Comparison of ENCODE assay signal across 2 cellular contexts in genomic region chr3:167872941-167873340, GRCh38.
TF ChIP-seq lines count a peak whose summit lies in the region.

No MANE protein-coding gene starts in this region.

TF ChIP-seq in SK-N-SH, 30 proteins besides CTCF, POLR2A, EP300 and RAD21 (continued from another document):
- no peak for TF ChIP-seq SMC3 (IDR thresholded peaks at IDR 0.05; ENCODE audit: low read depth, low read length)

TF ChIP-seq in SK-N-SH treated with all-trans-retinoic acid at 6 μM for 48 hours, 23 proteins besides CTCF, POLR2A, EP300 and RAD21 (continued from another document):
- TF ChIP-seq CREB5 (CRISPR knock-in tag; IDR thresholded peaks at IDR 0.05; ENCODE audit: low read depth) (no peak), CSRNP3 (CRISPR knock-in tag; IDR thresholded peaks at IDR 0.05) (no peak), BACH2 (CRISPR knock-in tag; IDR thresholded peaks at IDR 0.05; ENCODE audit: borderline replicate concordance) (no peak), TCF4 (CRISPR knock-in tag; IDR thresholded peaks at IDR 0.05; ENCODE audit: borderline replicate concordance) (no peak)
